7 cellular contexts compared by ENCODE assay signal in genomic region chr1:207309775-207310273, GRCh38. TPM values are rescaled to one million over a fixed set of nuclear protein-coding genes. Genes with fewer than 3 reads are reported as not detected.
A peak's percentile ranks its signal among the peaks of the same experiment; 100 is the strongest.
DNase-seq lines count a peak whose midpoint lies in the region; ATAC-seq, FAIRE-seq and TF ChIP-seq lines count a peak whose summit lies in the region.

No MANE protein-coding gene starts in this region.

- TF ChIP-seq POLR2A in H1 (IDR thresholded peaks at IDR 0.05; ENCODE audit: control extremely low read depth in 1 of 2, low read depth in 2 of 2, low read length in 2 of 2) (no peak), GM18505 (IDR thresholded peaks at IDR 0.05; ENCODE audit: borderline replicate concordance, extremely low read depth, insufficient read depth, insufficient read length) (no peak)

- no peak overlapping the region for H3K18ac ChIP-seq in H1 (ENCODE audit: extremely low read depth, low read length)

- H2AFZ ChIP-seq in H1 (ENCODE audit: low read length), result peak overlapping the region; percentile 15; the same call in 1 of the 2 replicates

- CTCF ChIA-PET in H1 (lab: Charles Lee; ENCODE audit: partially characterized antibody), result interaction anchor here (1.3 kb wide), 1 partner anchor 50 kb away, joined by 3 read pairs; no protein-coding TSS in a partner anchor

- no peak overlapping the region for H2AK5ac ChIP-seq in H1 (ENCODE audit: low read depth, low read length)

- H3K79me2 ChIP-seq in H1 (ENCODE audit: control insufficient read depth in 1 of 2, insufficient read depth in 2 of 2, low read length in 2 of 2), result no peaks in the 10 kb centered on the region

- peak; percentile 62 for FAIRE-seq in H1 (lab: Jason Lieb, UNC)

- H3K4me1 ChIP-seq in H1 (replicated peaks in 1 of 4; ENCODE audit: control insufficient read depth in 3 of 4, insufficient read depth in 4 of 4, low read length in 3 of 4), result peaks cover 2 to 8% (median 4%) of the 10 kb centered on the region in 4 experiments; a peak in 5 of 7 replicates

- ATAC-seq in GM18505 (IDR thresholded peaks at IDR 0.05; ENCODE audit: unreplicated experiment), result no peak

- no peak overlapping the region for H3K4me2 ChIP-seq in H1 (ENCODE audit: insufficient read depth in 1 of 2, low read depth in 2 of 2, low read length in 2 of 2)

- no peaks in the 10 kb centered on the region for H3K23me2 ChIP-seq in H1 (ENCODE audit: low read depth, low read length)

- H4K8ac ChIP-seq in H1 (ENCODE audit: extremely low read depth, insufficient read depth, low read length), result no peak overlapping the region

- H4K5ac ChIP-seq in H1 (ENCODE audit: insufficient read length, low read depth, low read length), result no peak overlapping the region

- no peaks in the 10 kb centered on the region for H4K20me1 ChIP-seq in H1 (replicated peaks in 1 of 2; ENCODE audit: control insufficient read depth in 1 of 2, insufficient read depth in 2 of 2, low read length in 2 of 2)

- H2BK20ac ChIP-seq in H1 (ENCODE audit: low read length), result no peak overlapping the region

- TF ChIP-seq CTCF in GM20000 (IDR thresholded peaks at IDR 0.05; ENCODE audit: extremely low read depth, missing control alignments), result no peak
- TF ChIP-seq CTCF in H1 (IDR thresholded peaks at IDR 0.05; ENCODE audit: control extremely low read depth in 1 of 3, insufficient read depth in 1 of 3, low read depth in 1 of 3, low read length in 3 of 3), result no peak

- H3K56ac ChIP-seq in H1 (replicated peaks; ENCODE audit: insufficient read length, low read depth, low read length), result no peak overlapping the region

- no peak overlapping the region for H3K27ac ChIP-seq in H1 (ENCODE audit: low read depth, low read length)

- no peak overlapping the region for H3K4ac ChIP-seq in H1 (replicated peaks; ENCODE audit: insufficient read length, low read depth, low read length)

- no peak overlapping the region for H3K14ac ChIP-seq in H1 (ENCODE audit: insufficient read length)

- no peak overlapping the region for H2BK120ac ChIP-seq in H1 (replicated peaks; ENCODE audit: low read depth, low read length)

- H3K36me3 ChIP-seq in H1 (ENCODE audit: control insufficient read depth in 2 of 4, insufficient read depth in 4 of 4, low read length in 3 of 4), result no peaks in the 10 kb centered on the region

- H2BK5ac ChIP-seq in H1 (ENCODE audit: low read depth, low read length), result no peak overlapping the region

- no peak overlapping the region for H3K9ac ChIP-seq in H1 (replicated peaks in 1 of 4; ENCODE audit: extremely low read depth in 1 of 4, low read depth in 3 of 4, low read length in 3 of 4)

- TF ChIP-seq EP300 in H1 (IDR thresholded peaks at IDR 0.05; ENCODE audit: borderline replicate concordance in 1 of 2, low read depth in 2 of 2, low read length in 2 of 2), result no peak

- no peak overlapping the region for H2BK15ac ChIP-seq in H1 (ENCODE audit: low read length)

- H3K27me3 ChIP-seq in H1 (replicated peaks in 1 of 4; ENCODE audit: control insufficient read depth in 3 of 4, extremely low read depth in 1 of 4, insufficient read depth in 3 of 4, low read length in 3 of 4), result no peaks in the 10 kb centered on the region

- no peak overlapping the region for H3K23ac ChIP-seq in H1 (ENCODE audit: insufficient read length)

- DNase-seq in GM20000 (ENCODE audit: low spot score) (peak; percentile 28), OCI-M2 (lab: John Stamatoyannopoulos, UW; ENCODE audit: unreplicated experiment) (peak; percentile 55), H1 (ENCODE audit: low read depth in 1 of 2, low spot score in 2 of 2) (no peak), myocyte (ENCODE audit: low read depth) (peak; percentile 80), T-helper 1 cell (no peak), NCI-H446 (lab: John Stamatoyannopoulos, UW) (no peak)

- H3K9me3 ChIP-seq in H1 (ENCODE audit: insufficient read depth in 2 of 2, low read depth in 1 of 2, low read length in 1 of 2), result no peaks in the 10 kb centered on the region

- POLR2A ChIA-PET in H1 (lab: Charles Lee; ENCODE audit: partially characterized antibody), result interaction anchor here (1.4 kb wide), 1 partner anchor 12 kb away, joined by 9 read pairs; the partner anchor contains the start of gene CD55

- WGBS in H1 (ENCODE audit: extremely low coverage in 1 of 2, insufficient coverage in 1 of 2, insufficient read length in 1 of 2, insufficient replicate concordance in 2 of 2, low coverage in 1 of 2, low lambda C conversion rate in 2 of 2, missing lambda C conversion rate in 1 of 2), 2 experiments, result 77% methylated on average over 4 of the region's 4 CpGs; no CpG with 5 or more reads in 1 of the 2 experiments

- H3K4me3 ChIP-seq in H1 (ENCODE audit: extremely low read depth in 1 of 4, insufficient read depth in 2 of 4, low read depth in 3 of 4, low read length in 4 of 4), result no peak overlapping the region

- H3K79me1 ChIP-seq in H1 (ENCODE audit: low read depth, low read length), result no peaks in the 10 kb centered on the region

- TF ChIP-seq RAD21 in H1 (IDR thresholded peaks at IDR 0.05 in 1 of 2, conservative IDR thresholded peaks at IDR 0.05 in 1 of 2; ENCODE audit: low read depth in 2 of 2, low read length in 2 of 2), result no peak

- no peak overlapping the region for H4K91ac ChIP-seq in H1 (replicated peaks; ENCODE audit: insufficient read length, low read length)

- no peak overlapping the region for H2BK12ac ChIP-seq in H1 (ENCODE audit: low read depth, low read length)

TF ChIP-seq in H1, 55 proteins besides CTCF, POLR2A, EP300 and RAD21:
- TF ChIP-seq SRF (IDR thresholded peaks at IDR 0.05; ENCODE audit: low read depth, low read length) (no peak), MAFK (IDR thresholded peaks at IDR 0.05; ENCODE audit: low read depth, low read length) (no peak), RNF2 (IDR thresholded peaks at IDR 0.05; ENCODE audit: borderline replicate concordance, low read depth, low read length, missing control alignments, poor library complexity, severe bottlenecking) (no peak), RFX5 (IDR thresholded peaks at IDR 0.05; ENCODE audit: borderline replicate concordance, low read depth, low read length) (no peak), CTBP2 (IDR thresholded peaks at IDR 0.05; ENCODE audit: borderline replicate concordance, insufficient read depth, insufficient read length, low read length) (no peak), RBBP5 (IDR thresholded peaks at IDR 0.05; ENCODE audit: borderline replicate concordance, low read depth, low read length) (no peak), PHF8 (conservative IDR thresholded peaks at IDR 0.05; ENCODE audit: low read depth, low read length) (no peak), TAF7 (optimal IDR thresholded peaks at IDR 0.05; ENCODE audit: borderline replicate concordance, low read depth, low read length) (no peak), CBX8 (IDR thresholded peaks at IDR 0.05; ENCODE audit: borderline replicate concordance, low read depth, low read length) (no peak)
TF ChIP-seq in H1: peak in this region for 0.

RNA-seq across cellular contexts. Expression of gene CD55, which starts 11.7 kb away (rescaled TPM):
- total RNA-seq in H1 (2021; fragmentation: NEBNext Ultra II Directional; extraction: Animal tissue kit (Norgen Biotek cat#: 25700)), result 22.8 and 26.8 TPM in 2 replicates
- polyA plus RNA-seq in H1 (2011; rRNA removed), result 15.4 and 20.1 TPM in 2 replicates
- polyA plus RNA-seq in H1 (2011; cell fraction: cytosol; rRNA removed), result 27.0 TPM
- polyA plus RNA-seq in H1 (2011; cell fraction: nucleus; rRNA removed), result 18.9 TPM
- 19.9 to 25.9 TPM (median 21.2 TPM) in 4 replicates for polyA plus RNA-seq in H1 (2012, experiment 1 of 2)
- 3.2 TPM for polyA plus RNA-seq in H1 (2012, experiment 2 of 2)
- polyA plus RNA-seq in H1 (2013, experiment 1 of 2), result 30.2 TPM
- polyA plus RNA-seq in H1 (2013, experiment 2 of 2), result 34.2 TPM
- polyA minus RNA-seq in H1 (2011; rRNA and poly(A)+ RNA removed), result 16.9 and 20.2 TPM in 2 replicates
- polyA minus RNA-seq in H1 (2011; cell fraction: cytosol; rRNA and poly(A)+ RNA removed), result 19.7 TPM
- polyA minus RNA-seq in H1 (2011; cell fraction: nucleus; rRNA and poly(A)+ RNA removed), result 41.8 TPM
- 14.2 and 29.7 TPM in 2 replicates for total RNA-seq in myocyte
- 14.6 TPM for polyA plus RNA-seq in myocyte (2012)

Comparison
In these comparisons a context has a peak if more than half of its experiments do, and no peak if none do; other contexts are left out.
1. DNase-seq: peak in GM20000 (single experiment), OCI-M2 (single experiment) and myocyte (single experiment); none in H1 (0 of 2), T-helper 1 cell (0 of 5) and NCI-H446 (0 of 2).